15 cellular contexts compared by ENCODE assay signal in the genomic region with DNA sequence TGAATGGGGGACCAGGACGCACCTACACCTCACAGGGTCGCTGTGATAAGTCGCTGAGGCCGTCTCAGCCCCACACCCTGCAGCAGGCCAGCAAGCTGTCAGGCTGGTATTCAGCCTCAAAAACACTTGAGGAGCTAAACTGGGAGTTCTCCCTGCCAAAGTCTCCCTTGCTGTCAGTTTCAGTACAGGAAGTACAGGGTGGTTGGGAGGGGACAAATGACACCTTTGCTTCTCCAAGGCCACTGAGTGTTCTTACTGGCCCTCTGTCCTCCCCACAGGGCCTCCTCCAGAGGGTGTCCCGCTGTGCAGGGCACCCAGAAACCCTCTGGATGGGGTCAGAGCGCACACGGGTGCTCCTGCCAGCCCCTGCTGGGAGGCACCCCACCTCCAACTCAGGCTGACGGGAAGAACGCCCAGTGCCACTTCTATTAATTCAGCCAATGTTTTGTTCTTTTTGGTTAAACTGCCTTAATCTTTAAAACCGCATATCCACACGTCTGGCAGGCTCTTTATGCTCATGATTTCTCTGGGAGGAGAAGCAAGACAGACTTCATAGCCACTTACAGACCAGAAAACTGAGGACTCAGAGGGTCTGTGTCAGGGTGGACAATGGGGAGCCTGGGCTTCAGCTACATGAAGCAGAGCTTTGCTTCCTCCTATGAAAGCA.
DNase-seq lines count a peak whose midpoint lies in the region; ATAC-seq, FAIRE-seq and TF ChIP-seq lines count a peak whose summit lies in the region.
"Had no signal": no experiment of that assay in that cellular context is flagged by ENCODE, and none has a peak within 500 bp of the region (broad histone marks: within the 10 kb centered on the region; RNA-seq: fewer than 3 reads in every experiment).

No MANE protein-coding gene starts in this region.

- TF ChIP-seq EP300 in H1 (IDR thresholded peaks at IDR 0.05; ENCODE audit: borderline replicate concordance in 1 of 2, low read depth in 2 of 2, low read length in 2 of 2): no peak

- CTCF ChIA-PET in H1 (lab: Charles Lee; ENCODE audit: partially characterized antibody): interaction anchor here (0.6 to 2.4 kb wide), 4 partner anchors 11 to 100 kb away, joined by 3 to 16 read pairs (median 4); no protein-coding TSS in a partner anchor

- peak overlapping the region; percentile 18 for H2BK120ac ChIP-seq in H1 (replicated peaks; ENCODE audit: low read depth, low read length)

- no peak overlapping the region for H3K4ac ChIP-seq in H1 (replicated peaks; ENCODE audit: insufficient read length, low read depth, low read length)

- H3K27me3 ChIP-seq in H1 (replicated peaks in 1 of 4; ENCODE audit: control insufficient read depth in 3 of 4, extremely low read depth in 1 of 4, insufficient read depth in 3 of 4, low read length in 3 of 4): no peaks in the 10 kb centered on the region
- H3K27me3 ChIP-seq in vagina: no peaks in the 10 kb centered on the region

- H3K23ac ChIP-seq in H1 (ENCODE audit: insufficient read length): no peak overlapping the region

- peak overlapping the region in 1 of 2 experiments; percentile 49; a peak in 1 of 4 replicates for H3K4me2 ChIP-seq in H1 (ENCODE audit: insufficient read depth in 1 of 2, low read depth in 2 of 2, low read length in 2 of 2)
- H3K4me2 ChIP-seq: KMS-11 had no signal

- no peak for TF ChIP-seq RAD21 in H1 (IDR thresholded peaks at IDR 0.05 in 1 of 2, conservative IDR thresholded peaks at IDR 0.05 in 1 of 2; ENCODE audit: low read depth in 2 of 2, low read length in 2 of 2)

- no peaks in the 10 kb centered on the region for H3K36me3 ChIP-seq in H1 (ENCODE audit: control insufficient read depth in 2 of 4, insufficient read depth in 4 of 4, low read length in 3 of 4)
- no peaks in the 10 kb centered on the region for H3K36me3 ChIP-seq in vagina

- DNase-seq in natural killer cell: no peak
- DNase-seq in natural killer cell treated with Interleukin-12 subunit alpha and Interleukin-12 subunit beta and Interleukin-15 and Interleukin-18, amount 100 ng/mL, for 72 hours (ENCODE audit: low spot score): no peak
- no peak for DNase-seq in H1 (ENCODE audit: low read depth in 1 of 2, low spot score in 2 of 2)
- DNase-seq in naive B cell: no peak
- no peak for DNase-seq in vagina (ENCODE audit: extremely low spot score in 2 of 2)
- no peak for DNase-seq in hippocampal formation (lab: John Stamatoyannopoulos, UW)
- no peak for DNase-seq in dedifferentiated amniotic fluid mesenchymal stem cell (ENCODE audit: extremely low spot score)
- DNase-seq: activated effector memory CD4-positive, alpha-beta T cell treated with Interleukin-2 at 50 U/mL for 16 hours; GM23248; NCI-H2171 treated with DMSO at 0.1 percent for 48 hours; RPMI8226 had no signal

- WGBS in H1 (ENCODE audit: extremely low coverage in 1 of 2, insufficient coverage in 1 of 2, insufficient read length in 1 of 2, insufficient replicate concordance in 2 of 2, low coverage in 1 of 2, low lambda C conversion rate in 2 of 2, missing lambda C conversion rate in 1 of 2), 2 experiments: 88% methylated on average over 11 of the region's 11 CpGs; no CpG with 5 or more reads in 1 of the 2 experiments

- H3K23me2 ChIP-seq in H1 (ENCODE audit: low read depth, low read length): no peaks in the 10 kb centered on the region

- H3K79me1 ChIP-seq in H1 (ENCODE audit: low read depth, low read length): peaks cover 22% of the 10 kb centered on the region

- intact Hi-C loops in natural killer cell (cut with micrococcal nuclease): no loop called here
- intact Hi-C loops in vagina (cut with DNase I): loop anchor here (10.0 kb wide), 1 partner anchor 75 kb away; a partner anchor contains a TSS

- no peak overlapping the region for H2AFZ ChIP-seq in H1 (ENCODE audit: low read length)
- H2AFZ ChIP-seq: GM23248 had no signal

- H3K14ac ChIP-seq in H1 (ENCODE audit: insufficient read length): no peak overlapping the region

- no peak for TF ChIP-seq CTCF in natural killer cell (IDR thresholded peaks at IDR 0.05)
- TF ChIP-seq CTCF in H1 (IDR thresholded peaks at IDR 0.05; ENCODE audit: control extremely low read depth in 1 of 3, insufficient read depth in 1 of 3, low read depth in 1 of 3, low read length in 3 of 3): no peak
- no peak for TF ChIP-seq CTCF in vagina (IDR thresholded peaks at IDR 0.05)

- peak overlapping the region; percentile 85 for H2BK5ac ChIP-seq in H1 (ENCODE audit: low read depth, low read length)

- H2AK5ac ChIP-seq in H1 (ENCODE audit: low read depth, low read length): peak overlapping the region; percentile 93; the same call in 1 of the 2 replicates

- H3K4me3 ChIP-seq in H1 (ENCODE audit: extremely low read depth in 1 of 4, insufficient read depth in 2 of 4, low read depth in 3 of 4, low read length in 4 of 4) (no peak overlapping the region), vagina (no peak overlapping the region)
- H3K4me3 ChIP-seq: GM23248 had no signal

- H4K20me1 ChIP-seq in H1 (replicated peaks in 1 of 2; ENCODE audit: control insufficient read depth in 1 of 2, insufficient read depth in 2 of 2, low read length in 2 of 2): peaks cover 7 to 20% of the 10 kb centered on the region in 2 experiments

- TF ChIP-seq POLR2A in H1 (IDR thresholded peaks at IDR 0.05; ENCODE audit: control extremely low read depth in 1 of 2, low read depth in 2 of 2, low read length in 2 of 2) (no peak), vagina (IDR thresholded peaks at IDR 0.05) (no peak)

- peak overlapping the region; percentile 92; the same call in 1 of the 2 replicates for H2BK12ac ChIP-seq in H1 (ENCODE audit: low read depth, low read length)

- peak overlapping the region; percentile 72 for H4K91ac ChIP-seq in H1 (replicated peaks; ENCODE audit: insufficient read length, low read length)

- H3K9me3 Mint-ChIP-seq in natural killer cell: no peaks in the 10 kb centered on the region
- no peaks in the 10 kb centered on the region for H3K9me3 Mint-ChIP-seq in natural killer cell treated with Interleukin-12 subunit alpha and Interleukin-12 subunit beta and Interleukin-15 and Interleukin-18, amount 100 ng/mL, for 72 hours
- no peaks in the 10 kb centered on the region for H3K9me3 Mint-ChIP-seq in naive B cell
- H3K9me3 Mint-ChIP-seq: WTC11 had no signal

- H3K9ac ChIP-seq in H1 (replicated peaks in 1 of 4; ENCODE audit: extremely low read depth in 1 of 4, low read depth in 3 of 4, low read length in 3 of 4): no peak overlapping the region
- H3K9ac ChIP-seq: GM23248, KMS-11 had no signal

- H2BK20ac ChIP-seq in H1 (ENCODE audit: low read length): no peak overlapping the region

- no peak for ATAC-seq in natural killer cell
- ATAC-seq in natural killer cell treated with Interleukin-12 subunit alpha and Interleukin-12 subunit beta and Interleukin-15 and Interleukin-18, amount 100 ng/mL, for 72 hours: no peak
- no peak for ATAC-seq in naive B cell (ENCODE audit: low read depth in 2 of 2)
- ATAC-seq in GM21447 (IDR thresholded peaks at IDR 0.05; ENCODE audit: unreplicated experiment): no peak

- no peak overlapping the region for H4K5ac ChIP-seq in H1 (ENCODE audit: insufficient read length, low read depth, low read length)

- peak overlapping the region; percentile 9; the same call in 1 of the 2 replicates for H4K8ac ChIP-seq in H1 (ENCODE audit: extremely low read depth, insufficient read depth, low read length)

- H3K27ac Mint-ChIP-seq in natural killer cell (peak overlapping the region; percentile 54 to 62), naive B cell (peak overlapping the region in 5 of 6 donors; percentile 29 to 86 (median 67))
- H3K27ac Mint-ChIP-seq in natural killer cell treated with Interleukin-12 subunit alpha and Interleukin-12 subunit beta and Interleukin-15 and Interleukin-18, amount 100 ng/mL, for 72 hours: no peak overlapping the region

- H3K79me2 ChIP-seq in H1 (ENCODE audit: control insufficient read depth in 1 of 2, insufficient read depth in 2 of 2, low read length in 2 of 2): peaks cover 0 to 85% of the 10 kb centered on the region in 2 experiments; a peak in 2 of 4 replicates

- H3K4me1 Mint-ChIP-seq in natural killer cell (peaks cover 68 to 82% of the 10 kb centered on the region in 2 donors), naive B cell (peaks cover 52 to 69% (median 59%) of the 10 kb centered on the region in 3 donors)
- peaks cover 51 to 60% of the 10 kb centered on the region in 2 donors for H3K4me1 Mint-ChIP-seq in natural killer cell treated with Interleukin-12 subunit alpha and Interleukin-12 subunit beta and Interleukin-15 and Interleukin-18, amount 100 ng/mL, for 72 hours (ENCODE audit: low read depth in 2 of 2)

- H3K27me3 Mint-ChIP-seq in natural killer cell (ENCODE audit: low read depth in 2 of 2) (no peaks in the 10 kb centered on the region), naive B cell (no peaks in the 10 kb centered on the region)
- H3K27me3 Mint-ChIP-seq in natural killer cell treated with Interleukin-12 subunit alpha and Interleukin-12 subunit beta and Interleukin-15 and Interleukin-18, amount 100 ng/mL, for 72 hours: no peaks in the 10 kb centered on the region

- H3K56ac ChIP-seq in H1 (replicated peaks; ENCODE audit: insufficient read length, low read depth, low read length): no peak overlapping the region

- no peaks in the 10 kb centered on the region for H3K9me3 ChIP-seq in H1 (ENCODE audit: insufficient read depth in 2 of 2, low read depth in 1 of 2, low read length in 1 of 2)
- no peaks in the 10 kb centered on the region for H3K9me3 ChIP-seq in vagina

- H3K4me1 ChIP-seq in H1 (replicated peaks in 1 of 4; ENCODE audit: control insufficient read depth in 3 of 4, insufficient read depth in 4 of 4, low read length in 3 of 4): peaks cover 16 to 61% (median 41%) of the 10 kb centered on the region in 4 experiments
- peaks cover 81% of the 10 kb centered on the region for H3K4me1 ChIP-seq in vagina

- peak overlapping the region; percentile 61; the same call in 1 of the 2 replicates for H2BK15ac ChIP-seq in H1 (ENCODE audit: low read length)

- no peak overlapping the region; the same call in 1 of the 2 replicates for H3K27ac ChIP-seq in H1 (ENCODE audit: low read depth, low read length)
- H3K27ac ChIP-seq in vagina: peak overlapping the region; percentile 68
- H3K27ac ChIP-seq: GM23248, KMS-11 had no signal

- no peak for FAIRE-seq in H1 (lab: Jason Lieb, UNC)
- FAIRE-seq: endothelial cell of umbilical vein had no signal

- POLR2A ChIA-PET in H1 (lab: Charles Lee; ENCODE audit: partially characterized antibody): interaction anchor here (1.2 kb wide), 1 partner anchor 12 kb away, joined by 3 read pairs; no protein-coding TSS in a partner anchor

- no peaks in the 10 kb centered on the region for H3K36me3 Mint-ChIP-seq in natural killer cell
- H3K36me3 Mint-ChIP-seq in natural killer cell treated with Interleukin-12 subunit alpha and Interleukin-12 subunit beta and Interleukin-15 and Interleukin-18, amount 100 ng/mL, for 72 hours: no peaks in the 10 kb centered on the region
- H3K36me3 Mint-ChIP-seq in naive B cell: no peaks in the 10 kb centered on the region
- H3K36me3 Mint-ChIP-seq: WTC11 had no signal

- H3K4me3 Mint-ChIP-seq in natural killer cell (peak overlapping the region; percentile 17), naive B cell (no peak overlapping the region)
- H3K4me3 Mint-ChIP-seq in natural killer cell treated with Interleukin-12 subunit alpha and Interleukin-12 subunit beta and Interleukin-15 and Interleukin-18, amount 100 ng/mL, for 72 hours: no peak overlapping the region
- H3K4me3 Mint-ChIP-seq: WTC11 had no signal

- peak overlapping the region; percentile 83 for H3K18ac ChIP-seq in H1 (ENCODE audit: extremely low read depth, low read length)

TF ChIP-seq in H1, 55 proteins besides CTCF, POLR2A, EP300 and RAD21 (continues in another document):
- TF ChIP-seq CHD2 (IDR thresholded peaks at IDR 0.05; ENCODE audit: low read length): no peak

Comparison
In these comparisons a context has a peak if more than half of its experiments do, and no peak if none do; other contexts are left out.
1. H3K27ac Mint-ChIP-seq: peak in natural killer cell (2 of 2) and naive B cell (5 of 6); none in natural killer cell treated with Interleukin-12 subunit alpha and Interleukin-12 subunit beta and Interleukin-15 and Interleukin-18, amount 100 ng/mL, for 72 hours (0 of 2).